In genomic region chr3:114350271-114350670, GRCh38 we compare ENCODE assay signal across 41 cellular contexts. TPM values are rescaled to one million over a fixed set of nuclear protein-coding genes. Genes with fewer than 3 reads are reported as not detected.
A peak's percentile ranks its signal among the peaks of the same experiment; 100 is the strongest.
DNase-seq lines count a peak whose midpoint lies in the region; ATAC-seq, FAIRE-seq and TF ChIP-seq lines count a peak whose summit lies in the region.
"Had no signal": no experiment of that assay in that cellular context is flagged by ENCODE, and none has a peak within 500 bp of the region (broad histone marks: within the 10 kb centered on the region; RNA-seq: fewer than 3 reads in every experiment).

No MANE protein-coding gene starts in this region.

- H3K27me3 ChIP-seq in H1 (replicated peaks in 1 of 4; ENCODE audit: control insufficient read depth in 3 of 4, extremely low read depth in 1 of 4, insufficient read depth in 3 of 4, low read length in 3 of 4) (no peaks in the 10 kb centered on the region), neuronal stem cell (ENCODE audit: control insufficient read depth in 3 of 3, insufficient read depth in 3 of 3, low read depth in 1 of 3, low read length in 3 of 3) (no peaks in the 10 kb centered on the region), upper lobe of right lung (no peaks in the 10 kb centered on the region), Caco-2 (replicated peaks; ENCODE audit: control insufficient read depth, insufficient read depth, low read length) (no peaks in the 10 kb centered on the region), hepatocyte (no peaks in the 10 kb centered on the region)
- H3K27me3 ChIP-seq: BE2C; BLaER1; BLaER1 treated with 17β-estradiol and CSF1 and Interleukin-3, amounts not matched to agents 10 nM and 100 nM had no signal

- intact Hi-C loops in upper lobe of right lung (cut with DNase I), result no loop called here
- intact Hi-C loops in Caco-2 (cut with micrococcal nuclease; ENCODE audit: unreplicated experiment), result no loop called here

- POLR2A ChIA-PET in H1 (lab: Charles Lee; ENCODE audit: partially characterized antibody) (no interaction called here), Caco-2 (lab: Charles Lee) (no interaction called here)

- H3K4me2 ChIP-seq in H1 (ENCODE audit: insufficient read depth in 1 of 2, low read depth in 2 of 2, low read length in 2 of 2) (no peak overlapping the region), neuronal stem cell (ENCODE audit: insufficient read depth, low read length, poor library complexity, severe bottlenecking) (no peak overlapping the region), hepatocyte (no peak overlapping the region)
- H3K4me2 ChIP-seq: A549; BLaER1; BLaER1 treated with 17β-estradiol and CSF1 and Interleukin-3, amounts not matched to agents 10 nM and 100 nM had no signal

- no peak overlapping the region for H4K5ac ChIP-seq in H1 (ENCODE audit: insufficient read length, low read depth, low read length)

- no peaks in the 10 kb centered on the region for H3K36me3 ChIP-seq in H1 (ENCODE audit: control insufficient read depth in 2 of 4, insufficient read depth in 4 of 4, low read length in 3 of 4)
- H3K36me3 ChIP-seq in neuronal stem cell (replicated peaks in 1 of 2; ENCODE audit: control insufficient read depth in 2 of 2, insufficient read depth in 2 of 2, low read length in 2 of 2), result peaks cover 0 to 33% of the 10 kb centered on the region in 2 donors
- H3K36me3 ChIP-seq in upper lobe of right lung, result peaks cover 36% of the 10 kb centered on the region
- H3K36me3 ChIP-seq in Caco-2 (ENCODE audit: control insufficient read depth, insufficient read depth, low read length), result no peaks in the 10 kb centered on the region; the same call in 1 of the 2 replicates
- H3K36me3 ChIP-seq in hepatocyte (replicated peaks; ENCODE audit: insufficient read depth, low read depth), result peaks cover 2% of the 10 kb centered on the region

- H3K14ac ChIP-seq in H1 (ENCODE audit: insufficient read length), result no peak overlapping the region
- H3K14ac ChIP-seq in neuronal stem cell (ENCODE audit: low read length), result no peak overlapping the region

- no peaks in the 10 kb centered on the region for H3K23me2 ChIP-seq in H1 (ENCODE audit: low read depth, low read length)

- WGBS in H1 (ENCODE audit: extremely low coverage in 1 of 2, insufficient coverage in 1 of 2, insufficient read length in 1 of 2, insufficient replicate concordance in 2 of 2, low coverage in 1 of 2, low lambda C conversion rate in 2 of 2, missing lambda C conversion rate in 1 of 2), 2 experiments, result 91% methylated on average over 12 of the region's 12 CpGs; no CpG with 5 or more reads in 1 of the 2 experiments
- no CpG with 5 or more reads among the region's 12 CpGs for WGBS in neuronal stem cell (ENCODE audit: extremely low coverage in 2 of 2, insufficient read length in 2 of 2, insufficient replicate concordance in 1 of 2), 2 donors
- WGBS in hepatocyte (ENCODE audit: low lambda C conversion rate, missing lambda C conversion rate), result 98% methylated on average over 12 of the region's 12 CpGs

- H3K23ac ChIP-seq in H1 (ENCODE audit: insufficient read length) (no peak overlapping the region), neuronal stem cell (ENCODE audit: low read depth, low read length, poor library complexity) (no peak overlapping the region)

- no peaks in the 10 kb centered on the region for H3K9me3 Mint-ChIP-seq in Caco-2 (ENCODE audit: unreplicated experiment)
- H3K9me3 Mint-ChIP-seq: CD4-positive, alpha-beta memory T cell; CD4-positive, alpha-beta T cell; CD4-positive, CD25-positive, alpha-beta regulatory T cell; CD8-positive, alpha-beta memory T cell; CD8-positive, alpha-beta T cell had no signal

- H3K9me3 ChIP-seq in H1 (ENCODE audit: insufficient read depth in 2 of 2, low read depth in 1 of 2, low read length in 1 of 2), result no peaks in the 10 kb centered on the region; a peak in 1 of 4 replicates
- peaks cover 3 to 7% of the 10 kb centered on the region in 2 donors for H3K9me3 ChIP-seq in neuronal stem cell (replicated peaks in 1 of 2; ENCODE audit: control insufficient read depth in 2 of 2, insufficient read depth in 1 of 2, low read depth in 1 of 2, low read length in 2 of 2)
- H3K9me3 ChIP-seq in upper lobe of right lung, result no peaks in the 10 kb centered on the region
- no peaks in the 10 kb centered on the region for H3K9me3 ChIP-seq in Caco-2
- H3K9me3 ChIP-seq in hepatocyte (ENCODE audit: low read depth), result no peaks in the 10 kb centered on the region
- H3K9me3 ChIP-seq: A549, BE2C had no signal

- no peak overlapping the region for H3K27ac Mint-ChIP-seq in Caco-2 (ENCODE audit: unreplicated experiment)
- H3K27ac Mint-ChIP-seq: B cell; CD4-positive, alpha-beta memory T cell; CD4-positive, alpha-beta T cell; CD4-positive, CD25-positive, alpha-beta regulatory T cell; CD8-positive, alpha-beta memory T cell; CD8-positive, alpha-beta T cell had no signal

- no peak overlapping the region for H2BK20ac ChIP-seq in H1 (ENCODE audit: low read length)

- DNase-seq in H1 (ENCODE audit: low read depth in 1 of 2, low spot score in 2 of 2) (no peak), left lobe of liver (ENCODE audit: low spot score) (no peak), neuronal stem cell (ENCODE audit: low spot score) (no peak), upper lobe of right lung (no peak), 8988T (no peak), Caco-2 (no peak), GF-D8 (lab: John Stamatoyannopoulos, UW) (no peak), hepatocyte (ENCODE audit: low spot score) (no peak)
- DNase-seq: ACHN; AML-193; BE2C; C1 segment of cervical spinal cord; Calu3; CD4-positive, alpha-beta memory T cell; CD4-positive, alpha-beta T cell; CD4-positive, CD25-positive, alpha-beta regulatory T cell; CD8-positive, alpha-beta memory T cell; CD8-positive, alpha-beta T cell; COR-L47; DMS 273 treated with DMSO at 0.1 percent for 48 hours; DMS153; DMS53; DMS79; DMS79 treated with DMSO at 0.1 percent for 48 hours; DND-41; EL had no signal

- peak; percentile 37 for ATAC-seq in left lobe of liver
- ATAC-seq in upper lobe of right lung, result peak; percentile 13
- ATAC-seq: A549; CD8-positive, alpha-beta T cell had no signal

- H4K91ac ChIP-seq in H1 (replicated peaks; ENCODE audit: insufficient read length, low read length), result no peak overlapping the region
- H4K91ac ChIP-seq in neuronal stem cell (ENCODE audit: low read depth, low read length, poor library complexity), result peak overlapping the region; percentile 86

- FAIRE-seq in H1 (lab: Jason Lieb, UNC), result no peak
- FAIRE-seq: A204.1, A549, D721Med had no signal

- no peak for TF ChIP-seq RAD21 in H1 (IDR thresholded peaks at IDR 0.05 in 1 of 2, conservative IDR thresholded peaks at IDR 0.05 in 1 of 2; ENCODE audit: low read depth in 2 of 2, low read length in 2 of 2)

- no peak overlapping the region for H2AK5ac ChIP-seq in H1 (ENCODE audit: low read depth, low read length)
- peak overlapping the region; percentile 23 for H2AK5ac ChIP-seq in neuronal stem cell (ENCODE audit: low read depth, low read length)

- H4K8ac ChIP-seq in H1 (ENCODE audit: extremely low read depth, insufficient read depth, low read length) (peak overlapping the region; percentile 29; the same call in 1 of the 2 replicates), neuronal stem cell (ENCODE audit: low read depth, low read length) (no peak overlapping the region)

- H3K4me3 Mint-ChIP-seq in Caco-2 (ENCODE audit: unreplicated experiment), result no peak overlapping the region
- H3K4me3 Mint-ChIP-seq: B cell; CD14-positive monocyte; CD4-positive, alpha-beta memory T cell; CD4-positive, alpha-beta T cell; CD4-positive, CD25-positive, alpha-beta regulatory T cell; CD8-positive, alpha-beta memory T cell; CD8-positive, alpha-beta T cell had no signal

- H3K18ac ChIP-seq in H1 (ENCODE audit: extremely low read depth, low read length) (no peak overlapping the region), neuronal stem cell (ENCODE audit: low read length) (peak overlapping the region; percentile 23)

- H2BK5ac ChIP-seq in H1 (ENCODE audit: low read depth, low read length) (no peak overlapping the region), neuronal stem cell (ENCODE audit: low read length) (no peak overlapping the region)

- TF ChIP-seq EP300 in H1 (IDR thresholded peaks at IDR 0.05; ENCODE audit: borderline replicate concordance in 1 of 2, low read depth in 2 of 2, low read length in 2 of 2), result no peak

- H3K4me1 Mint-ChIP-seq in Caco-2 (ENCODE audit: low read depth, unreplicated experiment), result no peaks in the 10 kb centered on the region
- H3K4me1 Mint-ChIP-seq: CD14-positive monocyte had no signal

- no peaks in the 10 kb centered on the region for H3K9me2 ChIP-seq in hepatocyte (replicated peaks; ENCODE audit: insufficient read depth)

- H3K36me3 Mint-ChIP-seq in Caco-2 (ENCODE audit: insufficient read depth, unreplicated experiment), result peaks cover 27% of the 10 kb centered on the region

- H3K27ac ChIP-seq in H1 (ENCODE audit: low read depth, low read length) (no peak overlapping the region), neuronal stem cell (replicated peaks; ENCODE audit: low read length) (no peak overlapping the region), upper lobe of right lung (no peak overlapping the region), hepatocyte (no peak overlapping the region)
- H3K27ac ChIP-seq: 22Rv1; A549; BLaER1; BLaER1 treated with 17β-estradiol and CSF1 and Interleukin-3, amounts not matched to agents 10 nM and 100 nM; C4-2B had no signal

- H3K79me1 ChIP-seq in H1 (ENCODE audit: low read depth, low read length) (no peaks in the 10 kb centered on the region; the same call in 1 of the 2 replicates), neuronal stem cell (ENCODE audit: low read depth, low read length) (no peaks in the 10 kb centered on the region)

- TF ChIP-seq CTCF in H1 (IDR thresholded peaks at IDR 0.05; ENCODE audit: control extremely low read depth in 1 of 3, insufficient read depth in 1 of 3, low read depth in 1 of 3, low read length in 3 of 3) (no peak), upper lobe of right lung (IDR thresholded peaks at IDR 0.05) (no peak), Caco-2 (IDR thresholded peaks at IDR 0.05; ENCODE audit: insufficient read depth in 1 of 2, low read depth in 1 of 2, low read length in 1 of 2, severe bottlenecking in 1 of 2, unreplicated experiment in 1 of 2) (no peak), hepatocyte (IDR thresholded peaks at IDR 0.05; ENCODE audit: poor library complexity) (no peak)

- no peaks in the 10 kb centered on the region for H4K20me1 ChIP-seq in H1 (replicated peaks in 1 of 2; ENCODE audit: control insufficient read depth in 1 of 2, insufficient read depth in 2 of 2, low read length in 2 of 2)
- no peaks in the 10 kb centered on the region for H4K20me1 ChIP-seq in hepatocyte (ENCODE audit: insufficient read depth, poor library complexity, severe bottlenecking)
- H4K20me1 ChIP-seq: BLaER1; BLaER1 treated with 17β-estradiol and CSF1 and Interleukin-3, amounts not matched to agents 10 nM and 100 nM had no signal

- no TSS peak for BruUV-seq in Caco-2 (replicated peaks; lab: Mats Ljungman, UMichigan)

- no peak overlapping the region for H3K9ac ChIP-seq in H1 (replicated peaks in 1 of 4; ENCODE audit: extremely low read depth in 1 of 4, low read depth in 3 of 4, low read length in 3 of 4)
- no peak overlapping the region for H3K9ac ChIP-seq in neuronal stem cell (ENCODE audit: low read depth, low read length, poor library complexity)
- H3K9ac ChIP-seq: BLaER1; BLaER1 treated with 17β-estradiol and CSF1 and Interleukin-3, amounts not matched to agents 10 nM and 100 nM had no signal

- H2BK15ac ChIP-seq in H1 (ENCODE audit: low read length), result 0 out of 2 replicates have a peak overlapping the region, but pooled peaks have one; percentile 82
- H2BK15ac ChIP-seq in neuronal stem cell (ENCODE audit: low read length), result no peak overlapping the region

- H3K4me1 ChIP-seq in H1 (replicated peaks in 1 of 4; ENCODE audit: control insufficient read depth in 3 of 4, insufficient read depth in 4 of 4, low read length in 3 of 4) (peaks cover 0 to 3% (median 2%) of the 10 kb centered on the region in 4 experiments; a peak in 4 of 7 replicates), neuronal stem cell (ENCODE audit: control insufficient read depth in 2 of 2, insufficient read depth in 1 of 2, low read depth in 1 of 2, low read length in 2 of 2) (peaks cover 2 to 4% of the 10 kb centered on the region in 2 donors), upper lobe of right lung (no peaks in the 10 kb centered on the region), Caco-2 (no peaks in the 10 kb centered on the region), hepatocyte (ENCODE audit: insufficient read depth) (no peaks in the 10 kb centered on the region)
- H3K4me1 ChIP-seq: A549, BE2C, BLaER1 had no signal

- H2AFZ ChIP-seq in H1 (ENCODE audit: low read length) (no peak overlapping the region), neuronal stem cell (ENCODE audit: low read length) (no peak overlapping the region), hepatocyte (no peak overlapping the region)

- H3K4ac ChIP-seq in H1 (replicated peaks; ENCODE audit: insufficient read length, low read depth, low read length), result no peak overlapping the region
- no peak overlapping the region for H3K4ac ChIP-seq in neuronal stem cell (ENCODE audit: low read length)

- H3K4me3 ChIP-seq in H1 (ENCODE audit: extremely low read depth in 1 of 4, insufficient read depth in 2 of 4, low read depth in 3 of 4, low read length in 4 of 4), result no peak overlapping the region
- H3K4me3 ChIP-seq in neuronal stem cell (ENCODE audit: low read length in 2 of 2), result no peak overlapping the region
- H3K4me3 ChIP-seq in upper lobe of right lung, result no peak overlapping the region
- H3K4me3 ChIP-seq in Caco-2 (ENCODE audit: low read depth, low read length), result no peak overlapping the region
- no peak overlapping the region for H3K4me3 ChIP-seq in hepatocyte
- H3K4me3 ChIP-seq: A549; BLaER1; BLaER1 treated with 17β-estradiol and CSF1 and Interleukin-3, amounts not matched to agents 10 nM and 100 nM had no signal

- no peaks in the 10 kb centered on the region for H3K79me2 ChIP-seq in H1 (ENCODE audit: control insufficient read depth in 1 of 2, insufficient read depth in 2 of 2, low read length in 2 of 2)
- no peaks in the 10 kb centered on the region for H3K79me2 ChIP-seq in hepatocyte

- H2BK12ac ChIP-seq in H1 (ENCODE audit: low read depth, low read length) (no peak overlapping the region), neuronal stem cell (ENCODE audit: low read length) (no peak overlapping the region)

- H3K27me3 Mint-ChIP-seq in Caco-2 (ENCODE audit: insufficient read depth, unreplicated experiment), result no peaks in the 10 kb centered on the region
- H3K27me3 Mint-ChIP-seq: B cell; CD4-positive, alpha-beta memory T cell; CD4-positive, alpha-beta T cell; CD4-positive, CD25-positive, alpha-beta regulatory T cell; CD8-positive, alpha-beta memory T cell had no signal

- H3K56ac ChIP-seq in H1 (replicated peaks; ENCODE audit: insufficient read length, low read depth, low read length), result no peak overlapping the region

- CTCF ChIA-PET in H1 (lab: Charles Lee; ENCODE audit: partially characterized antibody), result interaction anchor here (1.1 to 3.3 kb wide), 3 partner anchors 14 to 1485 kb away, joined by 3 to 12 read pairs (median 9); no protein-coding TSS in a partner anchor
- CTCF ChIA-PET in Caco-2 (lab: Charles Lee), result no interaction called here

- H2BK120ac ChIP-seq in H1 (replicated peaks; ENCODE audit: low read depth, low read length) (no peak overlapping the region), neuronal stem cell (ENCODE audit: low read depth, low read length) (no peak overlapping the region)

- no peak for TF ChIP-seq POLR2A in H1 (IDR thresholded peaks at IDR 0.05; ENCODE audit: control extremely low read depth in 1 of 2, low read depth in 2 of 2, low read length in 2 of 2)

RNA-seq across cellular contexts. Expression of gene TIGIT, which starts 56.4 kb away (rescaled TPM):
- not detected in 2 replicates for total RNA-seq in H1 (2021; fragmentation: NEBNext Ultra II Directional; extraction: Animal tissue kit (Norgen Biotek cat#: 25700))
- polyA plus RNA-seq in H1 (2011; rRNA removed) (0.02 and 0.17 TPM in 2 replicates), hepatocyte (0.19 and 0.39 TPM in 2 replicates)
- polyA plus RNA-seq in H1 (2011; cell fraction: cytosol; rRNA removed), result 0.14 TPM
- polyA plus RNA-seq in H1 (2011; cell fraction: nucleus; rRNA removed), result 0.47 TPM
- 0.24 to 0.28 TPM in 2 of 4 replicates, not detected in the others for polyA plus RNA-seq in H1 (2012, experiment 1 of 2)
- polyA plus RNA-seq in H1 (2012, experiment 2 of 2), result not detected
- 0.02 TPM for polyA plus RNA-seq in H1 (2013, experiment 1 of 2)
- polyA plus RNA-seq in H1 (2013, experiment 2 of 2), result 0.04 TPM
- polyA minus RNA-seq in H1 (2011; rRNA and poly(A)+ RNA removed), result not detected in 2 replicates
- polyA minus RNA-seq in H1 (2011; cell fraction: cytosol; rRNA and poly(A)+ RNA removed), result not detected
- polyA minus RNA-seq in H1 (2011; cell fraction: nucleus; rRNA and poly(A)+ RNA removed), result 0.20 TPM
- total RNA-seq in left lobe of liver (0.10 TPM), upper lobe of right lung (1.7 TPM), Caco-2 (2022) (not detected in 2 replicates), hepatocyte (not detected in 2 replicates)
- polyA plus RNA-seq in neuronal stem cell (2013, experiment 1 of 2), result not detected
- not detected for polyA plus RNA-seq in neuronal stem cell (2013, experiment 2 of 2)
- total RNA-seq: A172, A673, Calu3, Daoy, G401 had no signal
- polyA plus RNA-seq: A549, AG04450, BJ had no signal
